In genomic region chr2:152200562-152201465, GRCh38 we compare ENCODE assay signal across 8 cellular contexts. TPM values are rescaled to one million over a fixed set of nuclear protein-coding genes. Genes with fewer than 3 reads are reported as not detected.
DNase-seq lines count a peak whose midpoint lies in the region; ATAC-seq, FAIRE-seq and TF ChIP-seq lines count a peak whose summit lies in the region.

No MANE protein-coding gene starts in this region.

- H3K36me3 ChIP-seq in BJ (ENCODE audit: control insufficient read depth, insufficient read depth, low read length) (no peaks in the 10 kb centered on the region), pancreas (no peaks in the 10 kb centered on the region)

- no peak overlapping the region for H3K27ac ChIP-seq in pancreas

- H3K27me3 ChIP-seq in BJ (ENCODE audit: control insufficient read depth, insufficient read depth, low read length) = no peaks in the 10 kb centered on the region
- H3K27me3 ChIP-seq in pancreas = no peaks in the 10 kb centered on the region

- peak; percentile 93 for DNase-seq in BJ (ENCODE audit: low read depth)
- peak; percentile 79 for DNase-seq in H54 (ENCODE audit: insufficient read length, low spot score)
- DNase-seq in SK-N-DZ (ENCODE audit: low spot score) = peak; percentile 46
- peak; percentile 98 for DNase-seq in fibroblast of mammary gland (ENCODE audit: low read depth)
- peak; percentile 70 to 85 (median 80) for DNase-seq in pancreas
- no peak for DNase-seq in NCI-H1092 treated with DMSO at 0.1 percent for 48 hours (lab: John Stamatoyannopoulos, UW)
- DNase-seq in GM19240 (ENCODE audit: insufficient read length, low spot score) = no peak

- POLR2A ChIA-PET in BJ (lab: Charles Lee) = interaction anchor here (0.5 to 0.6 kb wide), 2 partner anchors 93 to 98 kb away, joined by 5 to 14 read pairs; no protein-coding TSS in a partner anchor

- H3K4me3 ChIP-seq in BJ (ENCODE audit: low read depth, low read length) (peak overlapping the region; percentile 10), fibroblast of mammary gland (ENCODE audit: control insufficient read depth, low read depth, low read length) (peak overlapping the region; percentile 42), pancreas (no peak overlapping the region)

- ATAC-seq in pancreas (peak; percentile 100), GM21786 (IDR thresholded peaks at IDR 0.05; ENCODE audit: unreplicated experiment) (no peak)

- TF ChIP-seq CTCF in BJ (IDR thresholded peaks at IDR 0.05; ENCODE audit: insufficient read depth, low read depth, low read length) (no peak), fibroblast of mammary gland (conservative IDR thresholded peaks at IDR 0.05; ENCODE audit: control insufficient read depth, insufficient read depth, low read depth, low read length) (no peak), pancreas (IDR thresholded peaks at IDR 0.05) (no peak)

- H3K4me1 ChIP-seq in pancreas = peaks cover 0 to 7% (median 5%) of the 10 kb centered on the region in 3 donors

- H3K9me3 ChIP-seq in pancreas = no peaks in the 10 kb centered on the region

- 39 to 40% methylated on average over 9 of the region's 9 CpGs for WGBS in pancreas, 2 donors

- TF ChIP-seq POLR2A in H54 (IDR thresholded peaks at IDR 0.05; ENCODE audit: low read depth, low read length) = peak; percentile 53; the same call in 1 of the 2 replicates

- intact Hi-C loops in pancreas (cut with DNase I) = no loop called here

- FAIRE-seq in H54 (lab: Jason Lieb, UNC) (peak; percentile 99), pancreas (lab: Jason Lieb, UNC) (no peak)

- CTCF ChIA-PET in BJ (lab: Yijun Ruan, JAX) = interaction anchor here (0.8 to 1.5 kb wide), 3 partner anchors 14 to 427 kb away, joined by 3 read pairs; no protein-coding TSS in a partner anchor

RNA-seq across cellular contexts. Expression of gene STAM2, which starts 25.3 kb away (rescaled TPM):
- polyA plus RNA-seq in BJ (2011; rRNA removed) = 12.4 and 23.5 TPM in 2 replicates
- polyA minus RNA-seq in BJ (2011; rRNA and poly(A)+ RNA removed) = 18.4 and 22.7 TPM in 2 replicates
- polyA plus RNA-seq in SK-N-DZ (2014; cell fraction: cytosol; rRNA removed) = 8.2 and 18.5 TPM in 2 replicates
- polyA plus RNA-seq in SK-N-DZ (2014; cell fraction: nucleus; rRNA removed) = 21.9 and 23.3 TPM in 2 replicates
- 10 to 100 TPM; 14.1 to 20.8 (median 17.0) TPM for total RNA-seq in pancreas
- polyA plus RNA-seq in pancreas = 10 to 100 TPM in 1 of 2 donors, 1 to 10 TPM in 1; 5.9 to 11.0 TPM

Comparison
In these comparisons a context has a peak if more than half of its experiments do, and no peak if none do; other contexts are left out.
1. DNase-seq: peak in BJ (single experiment), H54 (single experiment), SK-N-DZ (single experiment), fibroblast of mammary gland (single experiment) and pancreas (6 of 6); none in NCI-H1092 treated with DMSO at 0.1 percent for 48 hours (single experiment) and GM19240 (single experiment).
2. H3K4me3 ChIP-seq: peak in BJ (single experiment) and fibroblast of mammary gland (single experiment); none in pancreas (0 of 4).